8 cellular contexts compared by ENCODE assay signal in the genomic region with DNA sequence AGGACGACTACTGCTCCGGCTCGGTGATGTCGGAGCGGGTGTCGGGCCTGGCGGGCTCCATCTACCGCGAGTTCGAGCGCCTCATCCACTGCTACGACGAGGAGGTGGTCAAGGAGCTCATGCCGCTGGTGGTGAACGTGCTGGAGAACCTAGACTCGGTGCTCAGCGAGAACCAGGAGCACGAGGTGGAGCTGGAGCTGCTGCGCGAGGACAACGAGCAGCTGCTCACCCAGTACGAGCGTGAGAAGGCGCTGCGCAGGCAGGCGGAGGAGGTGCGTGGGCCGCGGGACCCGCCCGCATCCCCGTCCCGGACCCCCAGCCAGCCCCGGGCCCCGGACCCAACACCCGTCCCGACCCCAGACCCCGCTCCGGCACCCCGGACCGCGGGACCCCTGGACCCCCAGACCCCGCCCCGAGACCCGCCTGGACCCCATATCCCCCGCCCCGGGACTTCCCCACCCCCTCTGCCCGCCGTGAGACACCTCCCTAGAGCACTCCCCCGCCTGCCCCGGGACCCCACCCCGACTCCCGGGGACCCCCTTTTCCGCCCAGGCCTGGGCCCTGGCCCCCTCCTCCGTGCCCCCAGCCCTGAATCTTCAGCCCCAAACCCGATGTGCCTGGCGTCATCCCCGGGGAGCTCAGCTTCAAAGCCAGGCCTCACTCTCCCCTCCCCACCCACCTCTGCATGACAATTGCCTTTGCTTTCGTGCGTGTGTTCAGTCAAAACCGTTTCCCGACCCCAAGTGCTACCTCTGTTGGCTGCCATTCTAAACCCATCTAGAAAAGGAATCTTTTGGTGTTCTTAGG. TPM values are rescaled to one million over a fixed set of nuclear protein-coding genes. Genes with fewer than 3 reads are reported as not detected.
DNase-seq lines count a peak whose midpoint lies in the region; ATAC-seq and TF ChIP-seq lines count a peak whose summit lies in the region.

No MANE protein-coding gene starts in this region.

- ATAC-seq in HG02943 (IDR thresholded peaks at IDR 0.05; ENCODE audit: low read depth, unreplicated experiment): peak; percentile 14

- H3K9ac ChIP-seq in iPS-18a (ENCODE audit: low read length): peak overlapping the region; percentile 84

- in situ Hi-C loops in SK-MEL-5 (cut with HindIII; ENCODE audit: low pct_unique_long_range_greater_than_20kb, low sequenced_read_pairs) (no loop called here), astrocyte of the cerebellum (cut with HindIII; ENCODE audit: low sequenced_read_pairs) (no loop called here), G401 (cut with HindIII; ENCODE audit: low sequenced_read_pairs) (no loop called here)

- no peaks in the 10 kb centered on the region for H3K9me3 ChIP-seq in iPS-18a (ENCODE audit: control insufficient read depth, low read depth, low read length)

- no peak for TF ChIP-seq CTCF in astrocyte of the cerebellum (IDR thresholded peaks at IDR 0.05; ENCODE audit: low read depth, low read length, missing control alignments)

- H3K36me3 ChIP-seq in iPS-18a (ENCODE audit: control insufficient read depth, low read depth, low read length): peaks cover 10% of the 10 kb centered on the region

- H3K4me3 ChIP-seq in astrocyte of the cerebellum (ENCODE audit: low read depth, low read length): peak overlapping the region; percentile 86
- H3K4me3 ChIP-seq in iPS-18a (ENCODE audit: low read length): peak overlapping the region; percentile 91

- DNase-seq in DMS 273 (lab: John Stamatoyannopoulos, UW; ENCODE audit: unreplicated experiment): peak; percentile 83
- DNase-seq in DMS 273 treated with DMSO at 0.1 percent for 48 hours (lab: John Stamatoyannopoulos, UW): no peak
- peak; percentile 23 for DNase-seq in SK-MEL-5 (ENCODE audit: low read depth, low spot score)
- DNase-seq in astrocyte of the cerebellum (ENCODE audit: low read depth): no peak
- DNase-seq in stimulated activated CD4-positive, alpha-beta T cell treated with anti-CD3 and anti-CD28 coated beads, Interleukin-12 subunit alpha, Interleukin-12 subunit beta, amount 100 ng/mL, for 4 hours: peak; percentile 45
- DNase-seq in G401 (ENCODE audit: low spot score): no peak

- H3K4me1 ChIP-seq in iPS-18a (ENCODE audit: control insufficient read depth, low read depth, low read length): peaks cover 5% of the 10 kb centered on the region

- H3K27ac ChIP-seq in iPS-18a (ENCODE audit: low read length): no peak overlapping the region

- H3K27me3 ChIP-seq in iPS-18a (ENCODE audit: control insufficient read depth, insufficient read depth, low read length): no peaks in the 10 kb centered on the region

RNA-seq across cellular contexts. Expression of gene MAPK8IP3, which starts 0.6 kb away (rescaled TPM):
- total RNA-seq in SK-MEL-5 (2014; rRNA removed; shearing (Covaris generic)): 19.3 and 20.3 TPM in 2 replicates
- 10.8 and 13.9 TPM in 2 replicates for polyA plus RNA-seq in SK-MEL-5 (2015; cell fraction: cytosol; rRNA removed)
- 595 and 691 TPM in 2 replicates for polyA plus RNA-seq in SK-MEL-5 (2015; cell fraction: nucleus; rRNA removed)
- 20.6 and 27.7 TPM in 2 replicates for total RNA-seq in G401 (2014; rRNA removed; shearing (Covaris generic))

RNA-seq across cellular contexts. Expression of gene JPT2, which starts 28.5 kb away (rescaled TPM):
- total RNA-seq in SK-MEL-5 (2014; rRNA removed; shearing (Covaris generic)): 45.5 and 48.5 TPM in 2 replicates
- 75.8 and 87.3 TPM in 2 replicates for polyA plus RNA-seq in SK-MEL-5 (2015; cell fraction: cytosol; rRNA removed)
- polyA plus RNA-seq in SK-MEL-5 (2015; cell fraction: nucleus; rRNA removed): 24.0 and 47.1 TPM in 2 replicates
- 154 and 199 TPM in 2 replicates for total RNA-seq in G401 (2014; rRNA removed; shearing (Covaris generic))

Comparison
In these comparisons a context has a peak if more than half of its experiments do, and no peak if none do; other contexts are left out.
1. DNase-seq: peak in DMS 273 (single experiment), SK-MEL-5 (single experiment) and stimulated activated CD4-positive, alpha-beta T cell treated with anti-CD3 and anti-CD28 coated beads, Interleukin-12 subunit alpha, Interleukin-12 subunit beta, amount 100 ng/mL, for 4 hours (single experiment); none in DMS 273 treated with DMSO at 0.1 percent for 48 hours (single experiment), astrocyte of the cerebellum (single experiment) and G401 (single experiment).